In genomic region chr10:1420663-1421362, GRCh38 we compare ENCODE assay signal across 8 cellular contexts.
A peak's percentile ranks its signal among the peaks of the same experiment; 100 is the strongest.
DNase-seq lines count a peak whose midpoint lies in the region; ATAC-seq, FAIRE-seq and TF ChIP-seq lines count a peak whose summit lies in the region.

No MANE protein-coding gene starts in this region.

- no peaks in the 10 kb centered on the region for H3K4me1 ChIP-seq in K562 (replicated peaks in 1 of 2; ENCODE audit: control insufficient read depth in 2 of 2, insufficient read depth in 2 of 2, low read length in 2 of 2)

- peak; percentile 92 for FAIRE-seq in K562 (lab: Jason Lieb, UNC)

- in situ Hi-C loops in K562 (cut with MboI): no loop called here

- POLR2A ChIA-PET in K562 (lab: Yijun Ruan, JAX): interaction anchor here (0.8 to 1.4 kb wide), 3 partner anchors 12 to 82 kb away, joined by 3 to 7 read pairs (median 3); no protein-coding TSS in a partner anchor

- TF ChIP-seq CTCF in 22Rv1 (IDR thresholded peaks at IDR 0.05): peak; percentile 90
- peak; percentile 75 to 83 (median 79) for TF ChIP-seq CTCF in K562 (IDR thresholded peaks at IDR 0.05 in 2 of 3, conservative IDR thresholded peaks at IDR 0.05 in 1 of 3; ENCODE audit: insufficient read depth in 2 of 3, low read depth in 1 of 3, low read length in 3 of 3)

- no peaks in the 10 kb centered on the region for H3K36me3 ChIP-seq in K562 (ENCODE audit: control insufficient read depth, insufficient read depth, low read length)

- no peak for TF ChIP-seq EP300 in K562 (IDR thresholded peaks at IDR 0.05; ENCODE audit: low read length)

- peaks cover 12 to 28% of the 10 kb centered on the region in 2 experiments for H3K27me3 ChIP-seq in K562 (ENCODE audit: control insufficient read depth in 2 of 2, insufficient read depth in 2 of 2, low read length in 2 of 2)

- intact Hi-C loops in K562 (cut with micrococcal nuclease): no loop called here
- intact Hi-C loops in left colon (cut with DNase I, micrococcal nuclease): no loop called here

- H3K4me2 ChIP-seq in K562 (ENCODE audit: insufficient read depth, low read length): no peak overlapping the region

- peak; percentile 24 to 81 for TF ChIP-seq RAD21 in K562 (CRISPR knock-in tag; conservative IDR thresholded peaks at IDR 0.05 in 1 of 2, IDR thresholded peaks at IDR 0.05 in 1 of 2)

- no peaks in the 10 kb centered on the region for H3K9me1 ChIP-seq in K562 (ENCODE audit: control insufficient read depth, insufficient read depth, low read length)

- BruUV-seq in K562 (replicated peaks; lab: Mats Ljungman, UMichigan): no TSS peak

- peaks cover 4% of the 10 kb centered on the region for H4K20me1 ChIP-seq in K562 (replicated peaks; ENCODE audit: control insufficient read depth, insufficient read depth, low read length)

- H3K27ac ChIP-seq in 22Rv1 (no peak overlapping the region), K562 (ENCODE audit: extremely low read depth, low read depth, low read length) (no peak overlapping the region)

- H3K4me3 ChIP-seq in K562: no peak overlapping the region

- WGBS in K562 (ENCODE audit: insufficient coverage, low coverage, missing lambda C conversion rate): 1% methylated on average over 21 of the region's 25 CpGs

- CTCF ChIA-PET in K562 (lab: Yijun Ruan, JAX; ENCODE audit: low intra/inter-chr PET ratio): no interaction called here

- no peaks in the 10 kb centered on the region for H3K9me3 ChIP-seq in K562 (replicated peaks; ENCODE audit: control insufficient read depth, insufficient read depth, low read depth, low read length)

- no peak overlapping the region for H2AFZ ChIP-seq in K562 (ENCODE audit: low read depth, low read length)

- DNase-seq in NCI-H1694 (lab: John Stamatoyannopoulos, UW) (peak; percentile 85), T-helper 2 cell (peak in 4 of 5 experiments; percentile 2 to 68 (median 34)), K562 (ENCODE audit: extremely low read depth in 1 of 4, low spot score in 3 of 4) (peak; percentile 74 to 83 (median 78)), left colon (peak; percentile 36 to 77)
- DNase-seq in stimulated activated CD4-positive, alpha-beta T cell treated with anti-CD3 and anti-CD28 coated beads, TNF-alpha, amount 100 ng/mL, for 24 hours (ENCODE audit: low read depth in 3 of 3): peak; percentile 38 to 71 (median 46)

- H3K79me2 ChIP-seq in K562 (ENCODE audit: control insufficient read depth, insufficient read depth, low read length): no peaks in the 10 kb centered on the region

- no peak for TF ChIP-seq POLR2A in K562 (conservative IDR thresholded peaks at IDR 0.05)

- ATAC-seq in GM18508 (IDR thresholded peaks at IDR 0.05; ENCODE audit: insufficient read depth, unreplicated experiment) (peak; percentile 82), HG02973 (IDR thresholded peaks at IDR 0.05; ENCODE audit: unreplicated experiment) (peak; percentile 87), K562 (peak; percentile 100), left colon (peak; percentile 96)

- H3K9ac ChIP-seq in K562 (ENCODE audit: insufficient read depth in 1 of 2, low read depth in 2 of 2, low read length in 2 of 2): no peak overlapping the region

TF ChIP-seq in K562, 482 proteins besides CTCF, POLR2A, EP300 and RAD21 (continues in another document):
- TF ChIP-seq ZNF197 (CRISPR knock-in tag; IDR thresholded peaks at IDR 0.05; ENCODE audit: low read depth) (no peak), RHOXF2B (CRISPR knock-in tag; conservative IDR thresholded peaks at IDR 0.05) (no peak), HMBOX1 (IDR thresholded peaks at IDR 0.05) (no peak), U2AF1 (optimal IDR thresholded peaks at IDR 0.05; ENCODE audit: low read depth, low read length) (no peak), XRCC5 (IDR thresholded peaks at IDR 0.05; ENCODE audit: low read depth, low read length) (0 out of 2 replicates have a peak, but pooled peaks have one; percentile 31), ZC3H11A (IDR thresholded peaks at IDR 0.05; ENCODE audit: low read depth, low read length) (no peak), ZNF507 (tag; conservative IDR thresholded peaks at IDR 0.05) (no peak), NELFE (IDR thresholded peaks at IDR 0.05; ENCODE audit: insufficient read depth, insufficient read length) (no peak), PATZ1 (CRISPR knock-in tag; IDR thresholded peaks at IDR 0.05; ENCODE audit: borderline replicate concordance) (no peak), RB1 (IDR thresholded peaks at IDR 0.05; ENCODE audit: low read depth) (peak; percentile 81; the same call in 1 of the 2 replicates), YBX1 (IDR thresholded peaks at IDR 0.05) (no peak), HNRNPL (IDR thresholded peaks at IDR 0.05; ENCODE audit: low read depth, low read length) (no peak), CREM (IDR thresholded peaks at IDR 0.05; ENCODE audit: low read depth) (0 out of 2 replicates have a peak, but pooled peaks have one; percentile 12), RCOR1 (IDR thresholded peaks at IDR 0.05; ENCODE audit: borderline replicate concordance in 1 of 2, low read depth in 2 of 2, low read length in 2 of 2) (0 out of 4 replicates have a peak, but pooled peaks of 1 of the 2 experiments have one; percentile 35), ADNP (tag; IDR thresholded peaks at IDR 0.05) (no peak), JUND (IDR thresholded peaks at IDR 0.05; ENCODE audit: borderline replicate concordance, low read depth, low read length) (0 out of 2 replicates have a peak, but pooled peaks have one; percentile 21), JUND (tag; IDR thresholded peaks at IDR 0.05; ENCODE audit: borderline replicate concordance, low read depth, low read length) (no peak), MNT (conservative IDR thresholded peaks at IDR 0.05) (no peak), DACH1 (IDR thresholded peaks at IDR 0.05; ENCODE audit: partially characterized antibody) (no peak), HNRNPK (IDR thresholded peaks at IDR 0.05; ENCODE audit: low read depth, low read length, poor library complexity, severe bottlenecking) (no peak), GATA2 (CRISPR knock-in tag; IDR thresholded peaks at IDR 0.05) (peak; percentile 46; the same call in 1 of the 2 replicates), STAG1 (CRISPR knock-in tag; IDR thresholded peaks at IDR 0.05; ENCODE audit: borderline replicate concordance) (peak; percentile 18; the same call in 1 of the 2 replicates), ZEB2 (IDR thresholded peaks at IDR 0.05) (no peak), GMEB1 (CRISPR knock-in tag; IDR thresholded peaks at IDR 0.05) (no peak), CTBP1 (IDR thresholded peaks at IDR 0.05; ENCODE audit: borderline replicate concordance) (no peak), SAFB (IDR thresholded peaks at IDR 0.05; ENCODE audit: borderline replicate concordance, low read depth, low read length) (no peak), HMG20A (CRISPR knock-in tag; conservative IDR thresholded peaks at IDR 0.05) (no peak), MAZ (CRISPR knock-in tag; conservative IDR thresholded peaks at IDR 0.05 in 1 of 2, IDR thresholded peaks at IDR 0.05 in 1 of 2) (peak in 1 of 2 experiments; percentile 47; a peak in 1 of 4 replicates)

Comparison
In these comparisons a context has a peak if more than half of its experiments do, and no peak if none do; other contexts are left out.
1. DNase-seq: peak in every context shown above with its lines; median percentile 85 in NCI-H1694; 78 in K562; 56 in left colon; 46 in stimulated activated CD4-positive, alpha-beta T cell treated with anti-CD3 and anti-CD28 coated beads, TNF-alpha, amount 100 ng/mL, for 24 hours; 34 in T-helper 2 cell.